18 cellular contexts compared by ENCODE assay signal in the genomic region with DNA sequence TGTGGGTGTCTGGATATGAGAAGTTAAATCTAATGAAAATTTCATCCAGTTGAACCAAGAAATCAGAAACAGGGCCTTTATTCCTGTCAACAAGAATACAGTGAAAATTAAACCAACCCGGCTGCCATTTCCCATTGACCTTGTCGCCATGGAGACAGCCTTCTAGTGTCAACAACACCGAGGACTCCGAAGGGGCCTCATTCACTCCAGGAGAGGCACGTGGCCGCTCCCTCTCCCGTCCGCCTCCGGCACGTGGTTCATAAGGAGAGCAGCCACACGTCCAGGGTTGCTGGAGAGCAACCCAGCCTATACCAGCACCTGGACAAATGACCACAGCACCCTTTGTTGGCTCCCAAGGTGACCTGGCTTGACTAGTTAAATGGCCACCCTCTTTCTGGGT.
DNase-seq lines count a peak whose midpoint lies in the region; ATAC-seq lines count a peak whose summit lies in the region.
"Had no signal": no experiment of that assay in that cellular context is flagged by ENCODE, and none has a peak within 500 bp of the region (broad histone marks: within the 10 kb centered on the region; RNA-seq: fewer than 3 reads in every experiment).

No MANE protein-coding gene starts in this region.

- H3K4me3 ChIP-seq in mesendoderm (ENCODE audit: low read length), result no peak overlapping the region
- H3K4me3 ChIP-seq: GM12878, Peyer's patch, psoas muscle had no signal

- peak; percentile 58 for DNase-seq in DMS53 treated with DMSO at 0.1 percent for 48 hours (lab: John Stamatoyannopoulos, UW; ENCODE audit: unreplicated experiment)
- DNase-seq in NCI-H1092 (lab: John Stamatoyannopoulos, UW), result peak; percentile 79
- DNase-seq in NCI-H748 (lab: John Stamatoyannopoulos, UW; ENCODE audit: unreplicated experiment), result peak; percentile 85
- DNase-seq in mesendoderm, result peak; percentile 71
- no peak for DNase-seq in retina
- no peak for DNase-seq in activated naive CD4-positive, alpha-beta T cell treated with anti-CD3 and anti-CD28 coated beads, Interleukin-2, amount 10 ng/mL, durations not matched to agents 7 days and 5 days
- DNase-seq in stimulated activated CD4-positive, alpha-beta T cell treated with anti-CD3 and anti-CD28 coated beads, Interleukin-2, amount 100 ng/mL, for 48 hours, result no peak
- DNase-seq: activated effector memory CD4-positive, alpha-beta T cell treated with Interleukin-2 at 50 U/mL for 16 hours; hippocampal formation; left cardiac atrium; naive thymus-derived CD4-positive, alpha-beta T cell; NCI-H2171; Peyer's patch; psoas muscle; stimulated activated CD4-positive, alpha-beta T cell treated with anti-CD3 and anti-CD28 coated beads, Interleukin-15, amount 100 ng/mL, for 24 hours had no signal

- H3K36me3 ChIP-seq in mesendoderm (ENCODE audit: control insufficient read depth, insufficient read depth, low read length), result no peaks in the 10 kb centered on the region
- H3K36me3 ChIP-seq: Peyer's patch had no signal

- no peak overlapping the region for H3K27ac Mint-ChIP-seq in activated naive CD4-positive, alpha-beta T cell treated with anti-CD3 and anti-CD28 coated beads, Interleukin-2, amount 10 ng/mL, durations not matched to agents 7 days and 5 days
- H3K27ac Mint-ChIP-seq: naive thymus-derived CD4-positive, alpha-beta T cell had no signal

- no peak overlapping the region for H4K5ac ChIP-seq in mesendoderm (ENCODE audit: low read length)

- no peaks in the 10 kb centered on the region for H3K4me1 ChIP-seq in mesendoderm (ENCODE audit: control insufficient read depth, low read depth, low read length)

- H3K79me1 ChIP-seq in mesendoderm (ENCODE audit: low read length), result no peaks in the 10 kb centered on the region

- H3K9ac ChIP-seq in mesendoderm (ENCODE audit: low read length), result no peak overlapping the region

- CTCF ChIA-PET in activated naive CD4-positive, alpha-beta T cell treated with anti-CD3 and anti-CD28 coated beads, Interleukin-2, amount 10 ng/mL, durations not matched to agents 7 days and 5 days (lab: Charles Lee), result no interaction called here

- no peaks in the 10 kb centered on the region for H3K79me2 ChIP-seq in mesendoderm (ENCODE audit: control insufficient read depth, insufficient read depth, low read length)

- H3K56ac ChIP-seq in mesendoderm (ENCODE audit: low read length), result no peak overlapping the region

- H3K4me3 Mint-ChIP-seq in activated naive CD4-positive, alpha-beta T cell treated with anti-CD3 and anti-CD28 coated beads, Interleukin-2, amount 10 ng/mL, durations not matched to agents 7 days and 5 days, result no peak overlapping the region
- H3K4me3 Mint-ChIP-seq: naive thymus-derived CD4-positive, alpha-beta T cell had no signal

- H3K36me3 Mint-ChIP-seq in activated naive CD4-positive, alpha-beta T cell treated with anti-CD3 and anti-CD28 coated beads, Interleukin-2, amount 10 ng/mL, durations not matched to agents 7 days and 5 days, result no peaks in the 10 kb centered on the region
- H3K36me3 Mint-ChIP-seq: naive thymus-derived CD4-positive, alpha-beta T cell had no signal

- no peak overlapping the region for H3K18ac ChIP-seq in mesendoderm (ENCODE audit: low read length)

- no peak overlapping the region for H3K4me2 ChIP-seq in mesendoderm (ENCODE audit: low read length)

- peaks cover 12% of the 10 kb centered on the region for H3K27me3 Mint-ChIP-seq in activated naive CD4-positive, alpha-beta T cell treated with anti-CD3 and anti-CD28 coated beads, Interleukin-2, amount 10 ng/mL, durations not matched to agents 7 days and 5 days

- H3K4me1 Mint-ChIP-seq in activated naive CD4-positive, alpha-beta T cell treated with anti-CD3 and anti-CD28 coated beads, Interleukin-2, amount 10 ng/mL, durations not matched to agents 7 days and 5 days, result no peaks in the 10 kb centered on the region

- H3K9me3 Mint-ChIP-seq in activated naive CD4-positive, alpha-beta T cell treated with anti-CD3 and anti-CD28 coated beads, Interleukin-2, amount 10 ng/mL, durations not matched to agents 7 days and 5 days, result peaks cover 5% of the 10 kb centered on the region

- H3K4ac ChIP-seq in mesendoderm (ENCODE audit: low read depth, low read length), result no peak overlapping the region

- no peak overlapping the region for H3K23ac ChIP-seq in mesendoderm (ENCODE audit: low read length)

- WGBS in mesendoderm (ENCODE audit: extremely low coverage, insufficient coverage, low lambda C conversion rate), result no CpG with 5 or more reads among the region's 11 CpGs

- no peak for ATAC-seq in HG03439 (IDR thresholded peaks at IDR 0.05; ENCODE audit: unreplicated experiment)
- ATAC-seq: GM12878; left cardiac atrium; naive thymus-derived CD4-positive, alpha-beta T cell; psoas muscle had no signal

- H3K27me3 ChIP-seq in mesendoderm (ENCODE audit: insufficient read depth, low read length, poor library complexity), result no peaks in the 10 kb centered on the region
- H3K27me3 ChIP-seq: Peyer's patch had no signal

- no peak overlapping the region for H2BK15ac ChIP-seq in mesendoderm (replicated peaks; ENCODE audit: low read depth)

- no peak overlapping the region for H4K8ac ChIP-seq in mesendoderm (ENCODE audit: low read depth, low read length)

- no peak overlapping the region for H2AK5ac ChIP-seq in mesendoderm (ENCODE audit: low read length)

- H2BK5ac ChIP-seq in mesendoderm (ENCODE audit: low read length), result no peak overlapping the region

- no peak overlapping the region for H2BK120ac ChIP-seq in mesendoderm (ENCODE audit: low read depth, low read length)

- H3K27ac ChIP-seq in mesendoderm (ENCODE audit: low read depth, low read length), result no peak overlapping the region
- H3K27ac ChIP-seq: C4-2B, Peyer's patch, psoas muscle had no signal

Comparison
In these comparisons a context has a peak if more than half of its experiments do, and no peak if none do; other contexts are left out.
1. DNase-seq: peak in DMS53 treated with DMSO at 0.1 percent for 48 hours (single experiment), NCI-H1092 (single experiment), NCI-H748 (single experiment) and mesendoderm (single experiment); none in retina (single experiment), activated naive CD4-positive, alpha-beta T cell treated with anti-CD3 and anti-CD28 coated beads, Interleukin-2, amount 10 ng/mL, durations not matched to agents 7 days and 5 days (single experiment) and stimulated activated CD4-positive, alpha-beta T cell treated with anti-CD3 and anti-CD28 coated beads, Interleukin-2, amount 100 ng/mL, for 48 hours (0 of 2).